In genomic region chr17:40093580-40094201, GRCh38 we compare ENCODE assay signal across 7 cellular contexts. TPM values are rescaled to one million over a fixed set of nuclear protein-coding genes. Genes with fewer than 3 reads are reported as not detected.
DNase-seq lines count a peak whose midpoint lies in the region; ATAC-seq, FAIRE-seq and TF ChIP-seq lines count a peak whose summit lies in the region.
"Had no signal": no experiment of that assay in that cellular context is flagged by ENCODE, and none has a peak within 500 bp of the region (broad histone marks: within the 10 kb centered on the region; RNA-seq: fewer than 3 reads in every experiment).

No MANE protein-coding gene starts in this region.

- TF ChIP-seq CTCF in HFFc6 (IDR thresholded peaks at IDR 0.05) (no peak), prostate gland (IDR thresholded peaks at IDR 0.05) (no peak), Peyer's patch (IDR thresholded peaks at IDR 0.05) (no peak)

- peaks cover 8% of the 10 kb centered on the region for H3K27me3 Mint-ChIP-seq in HFFc6 (ENCODE audit: insufficient read depth)
- no peaks in the 10 kb centered on the region for H3K27me3 Mint-ChIP-seq in effector memory CD8-positive, alpha-beta T cell

- H3K9me3 ChIP-seq in prostate gland (no peaks in the 10 kb centered on the region), Peyer's patch (no peaks in the 10 kb centered on the region)

- H3K4me3 ChIP-seq in prostate gland (no peak overlapping the region), Peyer's patch (no peak overlapping the region)

- no peak for DNase-seq in HFFc6
- DNase-seq in effector memory CD8-positive, alpha-beta T cell: no peak
- DNase-seq in prostate gland (ENCODE audit: low spot score): no peak
- no peak for DNase-seq in mucosa of gallbladder (ENCODE audit: low spot score)
- no peak for DNase-seq in Peyer's patch
- DNase-seq in GM12891 (ENCODE audit: insufficient read length, low spot score): no peak
- DNase-seq: NCI-H2029 had no signal

- H3K36me3 ChIP-seq in prostate gland: peaks cover 7 to 20% of the 10 kb centered on the region in 2 donors
- peaks cover 0 to 69% (median 0%) of the 10 kb centered on the region in 3 donors for H3K36me3 ChIP-seq in Peyer's patch

- H3K27ac ChIP-seq in prostate gland (peak overlapping the region; percentile 39 to 88), Peyer's patch (peak overlapping the region in 2 of 4 donors; percentile 72 to 99)

- peaks cover 48% of the 10 kb centered on the region for H3K4me1 Mint-ChIP-seq in HFFc6 (ENCODE audit: low read depth)
- H3K4me1 Mint-ChIP-seq in effector memory CD8-positive, alpha-beta T cell (ENCODE audit: low read depth in 2 of 2): peaks cover 42 to 50% of the 10 kb centered on the region in 2 donors

- no peak for ATAC-seq in effector memory CD8-positive, alpha-beta T cell (replicated peaks)

- peak overlapping the region; percentile 61 for H3K27ac Mint-ChIP-seq in HFFc6
- peak overlapping the region; percentile 45 to 99 for H3K27ac Mint-ChIP-seq in effector memory CD8-positive, alpha-beta T cell

- WGBS in prostate gland: 65% methylated on average over 14 of the region's 16 CpGs

- no peak overlapping the region for H3K4me3 Mint-ChIP-seq in HFFc6
- peak overlapping the region in 1 of 2 donors; percentile 42 for H3K4me3 Mint-ChIP-seq in effector memory CD8-positive, alpha-beta T cell

- no peaks in the 10 kb centered on the region for H3K9me3 Mint-ChIP-seq in HFFc6
- no peaks in the 10 kb centered on the region for H3K9me3 Mint-ChIP-seq in effector memory CD8-positive, alpha-beta T cell

- FAIRE-seq in GM12891 (lab: Jason Lieb, UNC): no peak

- intact Hi-C loops in prostate gland (cut with DNase I): no loop called here

- H3K27me3 ChIP-seq in prostate gland (replicated peaks; ENCODE audit: insufficient read depth) (no peaks in the 10 kb centered on the region), Peyer's patch (no peaks in the 10 kb centered on the region)

- TF ChIP-seq POLR2A in prostate gland (IDR thresholded peaks at IDR 0.05) (no peak), Peyer's patch (IDR thresholded peaks at IDR 0.05) (no peak), GM12891 (IDR thresholded peaks at IDR 0.05; ENCODE audit: low read depth, low read length) (no peak)

- H3K4me1 ChIP-seq in prostate gland (replicated peaks) (no peaks in the 10 kb centered on the region), Peyer's patch (peaks cover 8 to 72% (median 33%) of the 10 kb centered on the region in 4 donors)

- H3K36me3 Mint-ChIP-seq in HFFc6 (ENCODE audit: low read depth): peaks cover 38% of the 10 kb centered on the region
- peaks cover 82% of the 10 kb centered on the region for H3K36me3 Mint-ChIP-seq in effector memory CD8-positive, alpha-beta T cell (ENCODE audit: insufficient read depth)

TF ChIP-seq in GM12891, 5 proteins besides CTCF, POLR2A, EP300 and RAD21:
- no peak for TF ChIP-seq PAX5 (IDR thresholded peaks at IDR 0.05; ENCODE audit: insufficient read depth, low read length, severe bottlenecking)
- TF ChIP-seq POU2F2 (IDR thresholded peaks at IDR 0.05; ENCODE audit: low read depth, low read length): no peak

RNA-seq across cellular contexts. Expression of gene NR1D1, which starts 6.7 kb away (rescaled TPM):
- 10 to 100 TPM; 11.2 to 15.8 (median 15.1) TPM for total RNA-seq in HFFc6 (2021; fragmentation: NEBNext Ultra II Directional; extraction: Animal tissue kit (Norgen Biotek cat#: 25700))
- total RNA-seq in prostate gland: 10 to 100 TPM; 10.7 to 35.2 TPM
- 34.7 TPM for total RNA-seq in mucosa of gallbladder
- total RNA-seq in Peyer's patch: 10 to 100 TPM; 13.2 to 38.8 (median 18.9) TPM
- 1.6 TPM for polyA plus RNA-seq in GM12891 (2012; ENCODE audit: low read depth, missing spikeins)

RNA-seq across cellular contexts. Expression of gene MSL1, which starts 28.1 kb away (rescaled TPM):
- total RNA-seq in HFFc6 (2021; fragmentation: NEBNext Ultra II Directional; extraction: Animal tissue kit (Norgen Biotek cat#: 25700)): 10 to 100 TPM; 61.2 to 67.8 (median 65.5) TPM
- 100 to 1,000 TPM in 1 of 2 donors, 10 to 100 TPM in 1; 77.0 to 112 TPM for total RNA-seq in prostate gland
- 90.9 TPM for total RNA-seq in mucosa of gallbladder
- 100 to 1,000 TPM in 3 of 4 donors, 10 to 100 TPM in 1; 86.3 to 207 (median 117) TPM for total RNA-seq in Peyer's patch
- 42.1 TPM for polyA plus RNA-seq in GM12891 (2012; ENCODE audit: low read depth, missing spikeins)

RNA-seq across cellular contexts. Expression of gene THRA, which starts 30.9 kb away (rescaled TPM):
- 10 to 100 TPM; 29.3 to 33.7 (median 30.7) TPM for total RNA-seq in HFFc6 (2021; fragmentation: NEBNext Ultra II Directional; extraction: Animal tissue kit (Norgen Biotek cat#: 25700))
- total RNA-seq in prostate gland (10 to 100 TPM; 35.2 to 79.8 TPM), mucosa of gallbladder (78.7 TPM), Peyer's patch (10 to 100 TPM; 43.4 to 80.5 (median 68.5) TPM)
- 1.9 TPM for polyA plus RNA-seq in GM12891 (2012; ENCODE audit: low read depth, missing spikeins)

RNA-seq across cellular contexts. Expression of gene MED24, which starts 39.5 kb away (rescaled TPM):
- total RNA-seq in HFFc6 (2021; fragmentation: NEBNext Ultra II Directional; extraction: Animal tissue kit (Norgen Biotek cat#: 25700)): 10 to 100 TPM; 60.9 to 72.8 (median 65.3) TPM
- total RNA-seq in prostate gland (100 to 1,000 TPM in 1 of 2 donors, 10 to 100 TPM in 1; 55.2 to 167 TPM), mucosa of gallbladder (74.2 TPM), Peyer's patch (100 to 1,000 TPM in 3 of 4 donors, 10 to 100 TPM in 1; 77.9 to 176 (median 146) TPM)
- 41.6 TPM for polyA plus RNA-seq in GM12891 (2012; ENCODE audit: low read depth, missing spikeins)

RNA-seq across cellular contexts. Expression of gene CASC3, which starts 46.6 kb away (rescaled TPM):
- total RNA-seq in HFFc6 (2021; fragmentation: NEBNext Ultra II Directional; extraction: Animal tissue kit (Norgen Biotek cat#: 25700)): 10 to 100 TPM; 49.5 to 67.7 (median 62.0) TPM
- total RNA-seq in prostate gland: 10 to 100 TPM; 59.8 to 94.3 TPM
- total RNA-seq in mucosa of gallbladder: 78.5 TPM
- total RNA-seq in Peyer's patch: 100 to 1,000 TPM in 1 of 4 donors, 10 to 100 TPM in 3; 54.6 to 138 (median 57.5) TPM
- polyA plus RNA-seq in GM12891 (2012; ENCODE audit: low read depth, missing spikeins): 34.8 TPM
